Comparison of ENCODE assay signal across 16 cellular contexts in the genomic region with DNA sequence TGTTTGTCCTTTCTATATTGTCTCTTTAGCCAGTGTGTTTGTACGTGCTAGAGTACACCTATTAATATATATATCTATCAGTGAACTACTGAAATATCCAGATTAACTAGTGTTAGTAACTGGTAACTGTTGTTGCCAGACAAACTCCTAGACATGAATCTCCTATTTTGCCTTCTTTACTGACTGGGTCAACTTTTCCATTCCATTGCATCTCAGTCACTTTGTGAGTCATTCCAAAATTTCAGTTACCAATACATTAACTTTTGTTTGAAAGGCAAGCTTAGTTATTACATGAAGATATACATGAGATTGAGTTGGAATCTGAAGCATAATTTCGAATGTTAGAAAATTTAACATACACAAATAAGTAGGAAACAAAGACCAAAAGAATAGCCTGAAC. TPM values are rescaled to one million over a fixed set of nuclear protein-coding genes. Genes with fewer than 3 reads are reported as not detected.
A peak's percentile ranks its signal among the peaks of the same experiment; 100 is the strongest.
DNase-seq lines count a peak whose midpoint lies in the region; ATAC-seq and TF ChIP-seq lines count a peak whose summit lies in the region.
"Had no signal": no experiment of that assay in that cellular context is flagged by ENCODE, and none has a peak within 500 bp of the region (broad histone marks: within the 10 kb centered on the region; RNA-seq: fewer than 3 reads in every experiment).

No MANE protein-coding gene starts in this region.

- H3F3A ChIP-seq in PC-3 (ENCODE audit: low read length, unreplicated experiment) = no peaks in the 10 kb centered on the region

- BruUV-seq in PC-3 (replicated peaks; lab: Mats Ljungman, UMichigan) = no TSS peak

- H3K4me3 ChIP-seq in PC-3 (ENCODE audit: low read length) = no peak overlapping the region
- H3K4me3 ChIP-seq in choroid plexus epithelial cell (ENCODE audit: low read depth, low read length) = no peak overlapping the region
- H3K4me3 ChIP-seq: adrenal gland, SK-N-MC had no signal

- no peaks in the 10 kb centered on the region for H3K9me3 ChIP-seq in PC-3 (ENCODE audit: low read length)
- H3K9me3 ChIP-seq: adrenal gland, BE2C had no signal

- CTCF ChIA-PET in PC-3 (lab: Charles Lee) = no interaction called here
- CTCF ChIA-PET in WTC11 (lab: Charles Lee) = no interaction called here

- ATAC-seq in PC-3 (peak; percentile 63), HG02840 (IDR thresholded peaks at IDR 0.05; ENCODE audit: low FRiP score, unreplicated experiment) (no peak), WTC11 (no peak)
- ATAC-seq in stimulated activated effector memory CD8-positive, alpha-beta T cell treated with anti-CD3 and anti-CD28 coated beads, Interleukin-12 subunit alpha, Interleukin-12 subunit beta, amount 100 ng/mL, for 72 hours = peak; percentile 76
- ATAC-seq: sciatic nerve had no signal

- no peak for DNase-seq in activated T-cell treated with anti-CD3 and anti-CD28 coated beads, Interleukin-2, amount 50 U/mL, for 24 hours
- no peak for DNase-seq in activated T-cell treated with anti-CD3 and anti-CD28 coated beads, Interleukin-2, amount 50 U/mL, for 48 hours
- DNase-seq in PC-3 (peak; percentile 64), choroid plexus epithelial cell (ENCODE audit: low read depth) (peak; percentile 74), superior temporal gyrus (ENCODE audit: extremely low spot score) (no peak), WTC11 (ENCODE audit: low spot score) (no peak)
- no peak for DNase-seq in stimulated activated effector memory CD8-positive, alpha-beta T cell treated with anti-CD3 and anti-CD28 coated beads, Interleukin-12 subunit alpha, Interleukin-12 subunit beta, amount 100 ng/mL, for 72 hours (ENCODE audit: low spot score in 2 of 2)
- DNase-seq: activated CD4-positive, alpha-beta T cell treated with anti-CD3 and anti-CD28 coated beads for 1 hour; adrenal gland; BE2C; immature natural killer cell; NCI-H146; NCI-H524 treated with DMSO at 0.1 percent for 48 hours had no signal

- peaks cover 56% of the 10 kb centered on the region for H3K4me1 Mint-ChIP-seq in activated T-cell treated with anti-CD3 and anti-CD28 coated beads, Interleukin-2, amount 50 U/mL, for 24 hours (ENCODE audit: low read depth)
- H3K4me1 Mint-ChIP-seq in stimulated activated effector memory CD8-positive, alpha-beta T cell treated with anti-CD3 and anti-CD28 coated beads, Interleukin-12 subunit alpha, Interleukin-12 subunit beta, amount 100 ng/mL, for 72 hours = peaks cover 23% of the 10 kb centered on the region
- peaks cover 7% of the 10 kb centered on the region for H3K4me1 Mint-ChIP-seq in WTC11

- no peaks in the 10 kb centered on the region for H3K27me3 ChIP-seq in PC-3 (ENCODE audit: low read length)
- H3K27me3 ChIP-seq: adrenal gland, BE2C had no signal

- 0 out of 2 replicates have a peak, but pooled peaks cover 4% of the 10 kb centered on the region for H3K36me3 ChIP-seq in PC-3 (ENCODE audit: low read depth, low read length)
- H3K36me3 ChIP-seq: adrenal gland had no signal

- H3K27me3 Mint-ChIP-seq in activated T-cell treated with anti-CD3 and anti-CD28 coated beads, Interleukin-2, amount 50 U/mL, for 24 hours = no peaks in the 10 kb centered on the region
- H3K27me3 Mint-ChIP-seq in WTC11 (ENCODE audit: low read depth) = no peaks in the 10 kb centered on the region

- no peaks in the 10 kb centered on the region for H3K79me2 ChIP-seq in PC-3 (ENCODE audit: low read length)

- H3K27ac Mint-ChIP-seq in activated T-cell treated with anti-CD3 and anti-CD28 coated beads, Interleukin-2, amount 50 U/mL, for 24 hours = peak overlapping the region; percentile 94
- peak overlapping the region; percentile 73 for H3K27ac Mint-ChIP-seq in stimulated activated effector memory CD8-positive, alpha-beta T cell treated with anti-CD3 and anti-CD28 coated beads, Interleukin-12 subunit alpha, Interleukin-12 subunit beta, amount 100 ng/mL, for 72 hours
- H3K27ac Mint-ChIP-seq in WTC11 = no peak overlapping the region
- H3K27ac Mint-ChIP-seq: immature natural killer cell had no signal

- no peaks in the 10 kb centered on the region for H3K9me3 Mint-ChIP-seq in activated T-cell treated with anti-CD3 and anti-CD28 coated beads, Interleukin-2, amount 50 U/mL, for 24 hours
- H3K9me3 Mint-ChIP-seq in stimulated activated effector memory CD8-positive, alpha-beta T cell treated with anti-CD3 and anti-CD28 coated beads, Interleukin-12 subunit alpha, Interleukin-12 subunit beta, amount 100 ng/mL, for 72 hours = no peaks in the 10 kb centered on the region
- no peaks in the 10 kb centered on the region for H3K9me3 Mint-ChIP-seq in WTC11
- H3K9me3 Mint-ChIP-seq: immature natural killer cell had no signal

- H2AFZ ChIP-seq in PC-3 (ENCODE audit: low read length) = no peak overlapping the region

- H3K4me3 Mint-ChIP-seq in activated T-cell treated with anti-CD3 and anti-CD28 coated beads, Interleukin-2, amount 50 U/mL, for 24 hours = peak overlapping the region; percentile 60
- H3K4me3 Mint-ChIP-seq in stimulated activated effector memory CD8-positive, alpha-beta T cell treated with anti-CD3 and anti-CD28 coated beads, Interleukin-12 subunit alpha, Interleukin-12 subunit beta, amount 100 ng/mL, for 72 hours = no peak overlapping the region
- H3K4me3 Mint-ChIP-seq in WTC11 = no peak overlapping the region
- H3K4me3 Mint-ChIP-seq: immature natural killer cell had no signal

- peaks cover 91% of the 10 kb centered on the region for H3K36me3 Mint-ChIP-seq in activated T-cell treated with anti-CD3 and anti-CD28 coated beads, Interleukin-2, amount 50 U/mL, for 24 hours (ENCODE audit: low read depth)
- H3K36me3 Mint-ChIP-seq in stimulated activated effector memory CD8-positive, alpha-beta T cell treated with anti-CD3 and anti-CD28 coated beads, Interleukin-12 subunit alpha, Interleukin-12 subunit beta, amount 100 ng/mL, for 72 hours = peaks cover 84% of the 10 kb centered on the region
- peaks cover 16% of the 10 kb centered on the region for H3K36me3 Mint-ChIP-seq in WTC11

- no peaks in the 10 kb centered on the region for H3K9me2 ChIP-seq in PC-3 (replicated peaks; ENCODE audit: low read length)

- peaks cover 37% of the 10 kb centered on the region for H3K4me1 ChIP-seq in PC-3 (ENCODE audit: insufficient read depth, low read length)
- H3K4me1 ChIP-seq: adrenal gland, BE2C had no signal

- POLR2A ChIA-PET in PC-3 (lab: Charles Lee; ENCODE audit: unreplicated experiment) (no interaction called here), WTC11 (lab: Charles Lee) (no interaction called here)

- 0 out of 2 replicates have a peak overlapping the region, but pooled peaks have one; percentile 10 for H3K27ac ChIP-seq in PC-3 (ENCODE audit: low read length)
- H3K27ac ChIP-seq: adrenal gland, SK-N-MC had no signal

- H4K20me1 ChIP-seq in PC-3 (ENCODE audit: low read length) = no peaks in the 10 kb centered on the region

- H3K9ac ChIP-seq in PC-3 (ENCODE audit: low read length) = no peak overlapping the region

- no peak for TF ChIP-seq CTCF in PC-3 (conservative IDR thresholded peaks at IDR 0.05; ENCODE audit: low read depth, low read length)
- TF ChIP-seq CTCF in choroid plexus epithelial cell (conservative IDR thresholded peaks at IDR 0.05; ENCODE audit: low read depth, low read length) = no peak
- no peak for TF ChIP-seq CTCF in WTC11 (IDR thresholded peaks at IDR 0.05)

- 0 out of 2 replicates have a peak overlapping the region, but pooled peaks have one; percentile 11 for H3K4me2 ChIP-seq in PC-3 (ENCODE audit: low read length)

- intact Hi-C loops in PC-3 (cut with micrococcal nuclease) = no loop called here

TF ChIP-seq in WTC11, 78 proteins besides CTCF, POLR2A, EP300 and RAD21:
- TF ChIP-seq CREB1 (CRISPR knock-in tag; IDR thresholded peaks at IDR 0.05) = no peak
- TF ChIP-seq ZNF512 (CRISPR knock-in tag; IDR thresholded peaks at IDR 0.05; ENCODE audit: borderline replicate concordance) = no peak
- no peak for TF ChIP-seq ZNF425 (CRISPR knock-in tag; conservative IDR thresholded peaks at IDR 0.05)

RNA-seq across cellular contexts. Expression of gene BTAF1, which starts 51.4 kb away (rescaled TPM):
- total RNA-seq in PC-3 (2014; rRNA removed) = 22.9 and 27.6 TPM in 2 replicates
- total RNA-seq in WTC11 (2021) = 47.2 to 49.6 TPM (median 49.2 TPM) in 3 replicates

Comparison
In these comparisons a context has a peak if more than half of its experiments do, and no peak if none do; other contexts are left out.
1. DNase-seq: peak in PC-3 (single experiment) and choroid plexus epithelial cell (single experiment); none in activated T-cell treated with anti-CD3 and anti-CD28 coated beads, Interleukin-2, amount 50 U/mL, for 24 hours (single experiment), activated T-cell treated with anti-CD3 and anti-CD28 coated beads, Interleukin-2, amount 50 U/mL, for 48 hours (0 of 2), stimulated activated effector memory CD8-positive, alpha-beta T cell treated with anti-CD3 and anti-CD28 coated beads, Interleukin-12 subunit alpha, Interleukin-12 subunit beta, amount 100 ng/mL, for 72 hours (0 of 2), superior temporal gyrus (single experiment) and WTC11 (single experiment).
2. ATAC-seq: peak in PC-3 (single experiment) and stimulated activated effector memory CD8-positive, alpha-beta T cell treated with anti-CD3 and anti-CD28 coated beads, Interleukin-12 subunit alpha, Interleukin-12 subunit beta, amount 100 ng/mL, for 72 hours (single experiment); none in HG02840 (single experiment) and WTC11 (single experiment).